21 cellular contexts compared by ENCODE assay signal in genomic region chr10:3137958-3138726, GRCh38. TPM values are rescaled to one million over a fixed set of nuclear protein-coding genes. Genes with fewer than 3 reads are reported as not detected.
DNase-seq lines count a peak whose midpoint lies in the region; ATAC-seq, FAIRE-seq and TF ChIP-seq lines count a peak whose summit lies in the region.
"Had no signal": no experiment of that assay in that cellular context is flagged by ENCODE, and none has a peak within 500 bp of the region (broad histone marks: within the 10 kb centered on the region; RNA-seq: fewer than 3 reads in every experiment).

No MANE protein-coding gene starts in this region.

- CTCF ChIA-PET in Caco-2 (lab: Charles Lee) (no interaction called here), H1 (lab: Charles Lee; ENCODE audit: partially characterized antibody) (interaction anchor here (0.8 to 7.5 kb wide), 5 partner anchors 11 to 51 kb away, joined by 3 to 47 read pairs (median 4); no protein-coding TSS in a partner anchor)

- TF ChIP-seq POLR2A in GM12892 (IDR thresholded peaks at IDR 0.05; ENCODE audit: low read depth, low read length), result 0 out of 2 replicates have a peak, but pooled peaks have one; percentile 3
- no peak for TF ChIP-seq POLR2A in H1 (IDR thresholded peaks at IDR 0.05; ENCODE audit: control extremely low read depth in 1 of 2, low read depth in 2 of 2, low read length in 2 of 2)
- no peak for TF ChIP-seq POLR2A in gastrocnemius medialis (IDR thresholded peaks at IDR 0.05)

- H3K14ac ChIP-seq in H1 (ENCODE audit: insufficient read length), result no peak overlapping the region

- H2AFZ ChIP-seq in H1 (ENCODE audit: low read length), result no peak overlapping the region

- no peak overlapping the region for H3K4ac ChIP-seq in H1 (replicated peaks; ENCODE audit: insufficient read length, low read depth, low read length)

- peaks cover 9% of the 10 kb centered on the region for H3K4me1 Mint-ChIP-seq in Caco-2 (ENCODE audit: low read depth, unreplicated experiment)
- H3K4me1 Mint-ChIP-seq: activated naive CD8-positive, alpha-beta T cell treated with anti-CD3 and anti-CD28 coated beads, Interleukin-2, amount 10 ng/mL, durations not matched to agents 7 days and 5 days; memory B cell had no signal

- no peaks in the 10 kb centered on the region for H3K79me2 ChIP-seq in H1 (ENCODE audit: control insufficient read depth in 1 of 2, insufficient read depth in 2 of 2, low read length in 2 of 2)

- H2BK12ac ChIP-seq in H1 (ENCODE audit: low read depth, low read length), result no peak overlapping the region

- H3K27me3 Mint-ChIP-seq in Caco-2 (ENCODE audit: insufficient read depth, unreplicated experiment), result no peaks in the 10 kb centered on the region
- H3K27me3 Mint-ChIP-seq: activated CD8-positive, alpha-beta T cell treated with anti-CD3 and anti-CD28 coated beads for 36 hours; activated naive CD8-positive, alpha-beta T cell treated with anti-CD3 and anti-CD28 coated beads, Interleukin-2, amount 10 ng/mL, durations not matched to agents 7 days and 5 days; memory B cell; naive B cell had no signal

- FAIRE-seq in GM12892 (lab: Jason Lieb, UNC), result no peak
- FAIRE-seq in H1 (lab: Jason Lieb, UNC), result no peak
- FAIRE-seq: GM19239 had no signal

- POLR2A ChIA-PET in Caco-2 (lab: Charles Lee), result interaction anchor here (0.6 kb wide), 1 partner anchor 24 kb away, joined by 4 read pairs; no protein-coding TSS in a partner anchor
- POLR2A ChIA-PET in H1 (lab: Charles Lee; ENCODE audit: partially characterized antibody), result interaction anchor here (1.0 to 1.9 kb wide), 4 partner anchors 8 to 17 kb away, joined by 3 to 7 read pairs (median 5); no protein-coding TSS in a partner anchor

- no peak overlapping the region for H4K5ac ChIP-seq in H1 (ENCODE audit: insufficient read length, low read depth, low read length)

- H2BK15ac ChIP-seq in H1 (ENCODE audit: low read length), result no peak overlapping the region

- no TSS peak for BruUV-seq in Caco-2 (replicated peaks; lab: Mats Ljungman, UMichigan)

- no peak overlapping the region for H3K23ac ChIP-seq in H1 (ENCODE audit: insufficient read length)

- H3K27ac ChIP-seq in H1 (ENCODE audit: low read depth, low read length), result no peak overlapping the region
- H3K27ac ChIP-seq in gastrocnemius medialis, result peak overlapping the region; percentile 81 to 94 (median 87)
- H3K27ac ChIP-seq: body of pancreas had no signal

- H3K23me2 ChIP-seq in H1 (ENCODE audit: low read depth, low read length), result no peaks in the 10 kb centered on the region

- WGBS in H1 (ENCODE audit: extremely low coverage in 1 of 2, insufficient coverage in 1 of 2, insufficient read length in 1 of 2, insufficient replicate concordance in 2 of 2, low coverage in 1 of 2, low lambda C conversion rate in 2 of 2, missing lambda C conversion rate in 1 of 2), 2 experiments, result 93% methylated on average over 41 of the region's 41 CpGs; no CpG with 5 or more reads in 1 of the 2 experiments

- in situ Hi-C loops in gastrocnemius medialis (cut with MboI; ENCODE audit: low sequenced_read_pairs in 4 of 4), result no loop called here

- TF ChIP-seq CTCF in Caco-2 (IDR thresholded peaks at IDR 0.05; ENCODE audit: insufficient read depth in 1 of 2, low read depth in 1 of 2, low read length in 1 of 2, severe bottlenecking in 1 of 2, unreplicated experiment in 1 of 2), result no peak
- no peak for TF ChIP-seq CTCF in H1 (IDR thresholded peaks at IDR 0.05; ENCODE audit: control extremely low read depth in 1 of 3, insufficient read depth in 1 of 3, low read depth in 1 of 3, low read length in 3 of 3)
- TF ChIP-seq CTCF in gastrocnemius medialis (IDR thresholded peaks at IDR 0.05 in 4 of 5, conservative IDR thresholded peaks at IDR 0.05 in 1 of 5), result no peak

- H4K20me1 ChIP-seq in H1 (replicated peaks in 1 of 2; ENCODE audit: control insufficient read depth in 1 of 2, insufficient read depth in 2 of 2, low read length in 2 of 2), result peaks cover 2 to 5% of the 10 kb centered on the region in 2 experiments

- no peak for TF ChIP-seq RAD21 in H1 (IDR thresholded peaks at IDR 0.05 in 1 of 2, conservative IDR thresholded peaks at IDR 0.05 in 1 of 2; ENCODE audit: low read depth in 2 of 2, low read length in 2 of 2)

- H3K36me3 Mint-ChIP-seq in Caco-2 (ENCODE audit: insufficient read depth, unreplicated experiment), result peaks cover 98% of the 10 kb centered on the region

- no peak overlapping the region for H2BK20ac ChIP-seq in H1 (ENCODE audit: low read length)

- H3K36me3 ChIP-seq in Caco-2 (ENCODE audit: control insufficient read depth, insufficient read depth, low read length) (peaks cover 15% of the 10 kb centered on the region), H1 (ENCODE audit: control insufficient read depth in 2 of 4, insufficient read depth in 4 of 4, low read length in 3 of 4) (peaks cover 15 to 75% (median 50%) of the 10 kb centered on the region in 4 experiments), gastrocnemius medialis (peaks cover 0 to 78% of the 10 kb centered on the region in 2 donors)
- H3K36me3 ChIP-seq: uterus had no signal

- TF ChIP-seq EP300 in H1 (IDR thresholded peaks at IDR 0.05; ENCODE audit: borderline replicate concordance in 1 of 2, low read depth in 2 of 2, low read length in 2 of 2), result no peak

- no peak for DNase-seq in Caco-2
- DNase-seq in GM12892 (ENCODE audit: insufficient read length), result no peak
- no peak for DNase-seq in H1 (ENCODE audit: low read depth in 1 of 2, low spot score in 2 of 2)
- no peak for DNase-seq in gastrocnemius medialis
- DNase-seq in NCI-H1092 treated with DMSO at 0.1 percent for 48 hours (lab: John Stamatoyannopoulos, UW), result no peak
- no peak for DNase-seq in KG1 (lab: John Stamatoyannopoulos, UW)
- DNase-seq: activated CD8-positive, alpha-beta T cell treated with anti-CD3 and anti-CD28 coated beads for 36 hours; activated naive CD8-positive, alpha-beta T cell treated with anti-CD3 and anti-CD28 coated beads, Interleukin-2, amount 10 ng/mL, durations not matched to agents 7 days and 5 days; activated T-cell treated with anti-CD3 and anti-CD28 coated beads, Interleukin-2, amount 50 U/mL, for 4 hours; CD8-positive, alpha-beta T cell; GF-D8; kidney glomerular epithelial cell; naive B cell; NCI-H1092; NCI-H1930; NCI-H226 had no signal

- H3K9me3 ChIP-seq in Caco-2 (no peaks in the 10 kb centered on the region), H1 (ENCODE audit: insufficient read depth in 2 of 2, low read depth in 1 of 2, low read length in 1 of 2) (no peaks in the 10 kb centered on the region), gastrocnemius medialis (no peaks in the 10 kb centered on the region)
- H3K9me3 ChIP-seq: body of pancreas, uterus had no signal

- no peak overlapping the region for H2AK5ac ChIP-seq in H1 (ENCODE audit: low read depth, low read length)

- H3K4me1 ChIP-seq in Caco-2, result 0 out of 2 replicates have a peak, but pooled peaks cover 11% of the 10 kb centered on the region
- H3K4me1 ChIP-seq in H1 (replicated peaks in 1 of 4; ENCODE audit: control insufficient read depth in 3 of 4, insufficient read depth in 4 of 4, low read length in 3 of 4), result no peaks in the 10 kb centered on the region
- H3K4me1 ChIP-seq in gastrocnemius medialis, result peaks cover 21 to 22% of the 10 kb centered on the region in 2 donors
- H3K4me1 ChIP-seq: body of pancreas, uterus had no signal

- no peak overlapping the region for H3K4me2 ChIP-seq in H1 (ENCODE audit: insufficient read depth in 1 of 2, low read depth in 2 of 2, low read length in 2 of 2)

- no peak overlapping the region for H2BK5ac ChIP-seq in H1 (ENCODE audit: low read depth, low read length)

- H3K56ac ChIP-seq in H1 (replicated peaks; ENCODE audit: insufficient read length, low read depth, low read length), result no peak overlapping the region

- H3K79me1 ChIP-seq in H1 (ENCODE audit: low read depth, low read length), result no peaks in the 10 kb centered on the region

- no peaks in the 10 kb centered on the region for H3K9me3 Mint-ChIP-seq in Caco-2 (ENCODE audit: unreplicated experiment)
- H3K9me3 Mint-ChIP-seq: activated CD8-positive, alpha-beta T cell treated with anti-CD3 and anti-CD28 coated beads for 36 hours; activated naive CD8-positive, alpha-beta T cell treated with anti-CD3 and anti-CD28 coated beads, Interleukin-2, amount 10 ng/mL, durations not matched to agents 7 days and 5 days; activated T-cell treated with anti-CD3 and anti-CD28 coated beads, Interleukin-2, amount 50 U/mL, for 4 hours; CD8-positive, alpha-beta T cell; memory B cell; naive B cell had no signal

- H4K8ac ChIP-seq in H1 (ENCODE audit: extremely low read depth, insufficient read depth, low read length), result no peak overlapping the region

- no peak overlapping the region for H3K18ac ChIP-seq in H1 (ENCODE audit: extremely low read depth, low read length)

- intact Hi-C loops in Caco-2 (cut with micrococcal nuclease; ENCODE audit: unreplicated experiment) (no loop called here), gastrocnemius medialis (cut with DNase I; ENCODE audit: low total_unique reads) (loop anchor here (1.0 to 10.0 kb wide), 4 partner anchors 31 to 1527 kb away; partner anchors contain the start of genes PFKP and PITRM1)

- H3K27ac Mint-ChIP-seq in Caco-2 (ENCODE audit: unreplicated experiment), result peak overlapping the region; percentile 63
- H3K27ac Mint-ChIP-seq: activated CD8-positive, alpha-beta T cell treated with anti-CD3 and anti-CD28 coated beads for 36 hours; activated naive CD8-positive, alpha-beta T cell treated with anti-CD3 and anti-CD28 coated beads, Interleukin-2, amount 10 ng/mL, durations not matched to agents 7 days and 5 days; CD8-positive, alpha-beta T cell; memory B cell had no signal

- no peak overlapping the region for H4K91ac ChIP-seq in H1 (replicated peaks; ENCODE audit: insufficient read length, low read length)

- no peak overlapping the region for H3K4me3 Mint-ChIP-seq in Caco-2 (ENCODE audit: unreplicated experiment)
- H3K4me3 Mint-ChIP-seq: activated CD8-positive, alpha-beta T cell treated with anti-CD3 and anti-CD28 coated beads for 36 hours; activated naive CD8-positive, alpha-beta T cell treated with anti-CD3 and anti-CD28 coated beads, Interleukin-2, amount 10 ng/mL, durations not matched to agents 7 days and 5 days; activated T-cell treated with anti-CD3 and anti-CD28 coated beads, Interleukin-2, amount 50 U/mL, for 4 hours; CD8-positive, alpha-beta T cell; memory B cell; naive B cell had no signal

- H3K4me3 ChIP-seq in Caco-2 (ENCODE audit: low read depth, low read length) (no peak overlapping the region), H1 (ENCODE audit: extremely low read depth in 1 of 4, insufficient read depth in 2 of 4, low read depth in 3 of 4, low read length in 4 of 4) (no peak overlapping the region), gastrocnemius medialis (no peak overlapping the region)
- H3K4me3 ChIP-seq: body of pancreas, uterus had no signal

- no peak overlapping the region for H2BK120ac ChIP-seq in H1 (replicated peaks; ENCODE audit: low read depth, low read length)

- ATAC-seq in gastrocnemius medialis, result no peak
- ATAC-seq in HG02763 (IDR thresholded peaks at IDR 0.05; ENCODE audit: unreplicated experiment), result no peak
- ATAC-seq: activated CD8-positive, alpha-beta T cell treated with anti-CD3 and anti-CD28 coated beads for 36 hours; activated T-cell treated with anti-CD3 and anti-CD28 coated beads, Interleukin-2, amount 50 U/mL, for 4 hours; CD8-positive, alpha-beta T cell had no signal

- H3K27me3 ChIP-seq in Caco-2 (replicated peaks; ENCODE audit: control insufficient read depth, insufficient read depth, low read length), result no peaks in the 10 kb centered on the region
- no peaks in the 10 kb centered on the region for H3K27me3 ChIP-seq in H1 (replicated peaks in 1 of 4; ENCODE audit: control insufficient read depth in 3 of 4, extremely low read depth in 1 of 4, insufficient read depth in 3 of 4, low read length in 3 of 4)
- H3K27me3 ChIP-seq in gastrocnemius medialis, result no peaks in the 10 kb centered on the region
- H3K27me3 ChIP-seq: body of pancreas, uterus had no signal

- no peak overlapping the region for H3K9ac ChIP-seq in H1 (replicated peaks in 1 of 4; ENCODE audit: extremely low read depth in 1 of 4, low read depth in 3 of 4, low read length in 3 of 4)

RNA-seq across cellular contexts. Expression of gene PITRM1, which starts 34.4 kb away (rescaled TPM):
- total RNA-seq in Caco-2 (2022) (80.5 and 85.4 TPM in 2 replicates), gastrocnemius medialis (100 to 1,000 TPM in 1 of 4 donors, 10 to 100 TPM in 3; 81.9 to 123 (median 90.2) TPM)
- 39.6 TPM for polyA plus RNA-seq in GM12892 (2012; ENCODE audit: missing spikeins)
- 28.3 and 31.5 TPM in 2 replicates for total RNA-seq in H1 (2021; fragmentation: NEBNext Ultra II Directional; extraction: Animal tissue kit (Norgen Biotek cat#: 25700))
- polyA plus RNA-seq in H1 (2011; rRNA removed), result 18.6 and 21.2 TPM in 2 replicates
- 17.8 TPM for polyA plus RNA-seq in H1 (2011; cell fraction: cytosol; rRNA removed)
- 64.4 TPM for polyA plus RNA-seq in H1 (2011; cell fraction: nucleus; rRNA removed)
- 26.8 to 32.2 TPM (median 27.6 TPM) in 4 replicates for polyA plus RNA-seq in H1 (2012, experiment 1 of 2)
- 11.7 TPM for polyA plus RNA-seq in H1 (2012, experiment 2 of 2)
- 30.9 TPM for polyA plus RNA-seq in H1 (2013, experiment 1 of 2)
- polyA plus RNA-seq in H1 (2013, experiment 2 of 2), result 26.0 TPM
- polyA minus RNA-seq in H1 (2011; rRNA and poly(A)+ RNA removed), result 23.7 and 24.5 TPM in 2 replicates
- 17.3 TPM for polyA minus RNA-seq in H1 (2011; cell fraction: cytosol; rRNA and poly(A)+ RNA removed)
- polyA minus RNA-seq in H1 (2011; cell fraction: nucleus; rRNA and poly(A)+ RNA removed), result 28.3 TPM
